Comparison of ENCODE assay signal across 11 cellular contexts in genomic region chr17:58278661-58279015, GRCh38. TPM values are rescaled to one million over a fixed set of nuclear protein-coding genes. Genes with fewer than 3 reads are reported as not detected.
DNase-seq lines count a peak whose midpoint lies in the region; ATAC-seq, FAIRE-seq and TF ChIP-seq lines count a peak whose summit lies in the region.
"Had no signal": no experiment of that assay in that cellular context is flagged by ENCODE, and none has a peak within 500 bp of the region (broad histone marks: within the 10 kb centered on the region; RNA-seq: fewer than 3 reads in every experiment).

No MANE protein-coding gene starts in this region.

- no peaks in the 10 kb centered on the region for H3K4me1 Mint-ChIP-seq in type B pancreatic cell (ENCODE audit: unreplicated experiment)

- ATAC-seq in left colon, result peak; percentile 12

- peak overlapping the region; percentile 10 to 39 (median 28) for H3K4me3 ChIP-seq in stomach

- H3K36me3 ChIP-seq in stomach, result no peaks in the 10 kb centered on the region

- H3K27me3 ChIP-seq in stomach, result peaks cover 0 to 25% (median 7%) of the 10 kb centered on the region in 3 donors

- no peak for TF ChIP-seq EP300 in stomach (IDR thresholded peaks at IDR 0.05)

- H3K27ac Mint-ChIP-seq in type B pancreatic cell, result no peak overlapping the region
- H3K27ac Mint-ChIP-seq: natural killer cell had no signal

- TF ChIP-seq CTCF in GM13977 (IDR thresholded peaks at IDR 0.05; ENCODE audit: extremely low read depth, insufficient read depth, missing control alignments) (no peak), stomach (IDR thresholded peaks at IDR 0.05) (no peak), type B pancreatic cell (conservative IDR thresholded peaks at IDR 0.05) (no peak)

- in situ Hi-C loops in GM13977 (cut with MboI; ENCODE audit: low pct_unique_long_range_greater_than_20kb, low sequenced_read_pairs, unreplicated experiment), result no loop called here

- H3K36me3 Mint-ChIP-seq in type B pancreatic cell, result no peaks in the 10 kb centered on the region
- H3K36me3 Mint-ChIP-seq: natural killer cell had no signal

- intact Hi-C loops in left colon (cut with DNase I, micrococcal nuclease), result no loop called here
- intact Hi-C loops in stomach (cut with DNase I; ENCODE audit: low total_unique reads), result no loop called here

- H3K27me3 Mint-ChIP-seq in type B pancreatic cell, result peaks cover 30% of the 10 kb centered on the region

- H3K9me3 ChIP-seq in stomach, result no peaks in the 10 kb centered on the region

- WGBS in stomach, 5 donors, result 15 to 44% (median 17%) methylated on average over 1 to 5 of the region's 5 CpGs

- peak overlapping the region in 1 of 5 donors; percentile 34 for H3K27ac ChIP-seq in stomach

- H3K9me3 Mint-ChIP-seq in type B pancreatic cell, result no peaks in the 10 kb centered on the region
- H3K9me3 Mint-ChIP-seq: natural killer cell had no signal

- H3K4me3 Mint-ChIP-seq in type B pancreatic cell, result no peak overlapping the region
- H3K4me3 Mint-ChIP-seq: natural killer cell had no signal

- TF ChIP-seq POLR2A in stomach (IDR thresholded peaks at IDR 0.05) (no peak), GM12892 (IDR thresholded peaks at IDR 0.05; ENCODE audit: low read depth, low read length) (no peak)

- peaks cover 7 to 16% (median 13%) of the 10 kb centered on the region in 4 donors for H3K4me1 ChIP-seq in stomach

- FAIRE-seq in GM12892 (lab: Jason Lieb, UNC), result no peak
- FAIRE-seq: RCC 7860 had no signal

- peak; percentile 47 for DNase-seq in GM13977 (ENCODE audit: low spot score)
- DNase-seq in cerebellar cortex (ENCODE audit: low spot score), result peak; percentile 53
- no peak for DNase-seq in left colon
- DNase-seq in stomach, result no peak
- no peak for DNase-seq in type B pancreatic cell (ENCODE audit: extremely low spot score, unreplicated experiment)
- DNase-seq in NCI-H128 (lab: John Stamatoyannopoulos, UW; ENCODE audit: unreplicated experiment), result no peak
- DNase-seq in GM12892 (ENCODE audit: insufficient read length), result no peak
- DNase-seq: effector CD8-positive, alpha-beta T cell; KBM-7; natural killer cell had no signal

RNA-seq across cellular contexts. Expression of gene MPO, which starts 2.1 kb away (rescaled TPM):
- total RNA-seq in left colon, result under 1 TPM in 1 of 2 donors, not detected in 1; 0.45 TPM
- total RNA-seq in stomach, result 1 to 10 TPM in 1 of 5 donors, not detected in 4; 7.7 TPM
- under 1 TPM in 2 of 3 donors, not detected in 1; 0.03 to 0.46 TPM for polyA plus RNA-seq in stomach
- total RNA-seq in type B pancreatic cell (ENCODE audit: low replicate concordance), result not detected in 2 replicates
- polyA plus RNA-seq in GM12892 (2012; ENCODE audit: missing spikeins), result not detected

RNA-seq across cellular contexts. Expression of gene LPO, which starts 40.3 kb away (rescaled TPM):
- total RNA-seq in left colon, result not detected
- not detected for total RNA-seq in stomach
- under 1 TPM in 1 of 3 donors, not detected in 2; 0.10 TPM for polyA plus RNA-seq in stomach
- total RNA-seq in type B pancreatic cell (ENCODE audit: low replicate concordance), result not detected in 2 replicates
- polyA plus RNA-seq in GM12892 (2012; ENCODE audit: missing spikeins), result 0.08 TPM
- total RNA-seq: natural killer cell had no signal

RNA-seq across cellular contexts. Expression of gene TSPOAP1, which starts 50.0 kb away (rescaled TPM):
- total RNA-seq in left colon (1 to 10 TPM; 6.1 to 7.9 TPM), stomach (10 to 100 TPM in 3 of 5 donors, 1 to 10 TPM in 1, not detected in 1; 9.0 to 68.8 (median 16.3) TPM), type B pancreatic cell (ENCODE audit: low replicate concordance) (9.7 and 18.4 TPM in 2 replicates)
- polyA plus RNA-seq in stomach, result 10 to 100 TPM in 1 of 3 donors, 1 to 10 TPM in 2; 6.5 to 26.0 (median 8.9) TPM
- 5.0 TPM for polyA plus RNA-seq in GM12892 (2012; ENCODE audit: missing spikeins)

RNA-seq across cellular contexts. Expression of gene MKS1, which starts 59.6 kb away (rescaled TPM):
- 10 to 100 TPM; 12.5 to 15.0 TPM for total RNA-seq in left colon
- 10 to 100 TPM in 3 of 5 donors, 1 to 10 TPM in 2; 3.1 to 18.0 (median 10.5) TPM for total RNA-seq in stomach
- polyA plus RNA-seq in stomach, result 10 to 100 TPM in 1 of 3 donors, 1 to 10 TPM in 2; 3.5 to 12.5 (median 6.2) TPM
- 21.9 and 33.2 TPM in 2 replicates for total RNA-seq in type B pancreatic cell (ENCODE audit: low replicate concordance)
- polyA plus RNA-seq in GM12892 (2012; ENCODE audit: missing spikeins), result 14.4 TPM

Comparison
In these comparisons a context has a peak if more than half of its experiments do, and no peak if none do; other contexts are left out.
1. DNase-seq: peak in GM13977 (single experiment) and cerebellar cortex (single experiment); none in left colon (0 of 2), stomach (single experiment), type B pancreatic cell (single experiment), NCI-H128 (single experiment) and GM12892 (single experiment).